Comparison of ENCODE assay signal across 10 cellular contexts in the genomic region with DNA sequence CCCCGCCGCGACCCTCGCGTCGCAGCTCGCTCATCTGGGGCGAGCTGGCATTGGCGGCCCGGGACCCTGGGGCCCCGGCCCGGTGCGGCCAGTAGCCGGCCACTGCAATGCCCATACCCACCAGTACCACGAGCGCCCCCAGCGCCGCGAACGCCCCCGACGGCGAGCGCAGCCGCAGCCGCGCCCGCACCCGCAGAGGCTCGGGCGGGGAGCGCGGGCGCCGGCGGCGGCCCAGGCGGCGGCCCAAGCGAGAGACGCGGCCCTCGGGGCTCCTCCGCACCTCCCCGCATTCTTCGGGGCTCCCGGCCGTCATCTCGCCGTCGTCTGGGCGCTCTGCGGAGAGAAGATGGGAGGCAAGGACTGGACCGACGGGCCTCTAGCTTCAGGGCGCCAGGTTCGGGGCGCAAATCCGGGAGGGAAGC. TPM values are rescaled to one million over a fixed set of nuclear protein-coding genes. Genes with fewer than 3 reads are reported as not detected.
DNase-seq lines count a peak whose midpoint lies in the region; ATAC-seq, FAIRE-seq and TF ChIP-seq lines count a peak whose summit lies in the region.
"Had no signal": no experiment of that assay in that cellular context is flagged by ENCODE, and none has a peak within 500 bp of the region (broad histone marks: within the 10 kb centered on the region; RNA-seq: fewer than 3 reads in every experiment).

No MANE protein-coding gene starts in this region.

- H3K36me3 ChIP-seq in GM12878 (ENCODE audit: control insufficient read depth in 2 of 2, insufficient read depth in 2 of 2, low read length in 1 of 2) (peaks cover 3% of the 10 kb centered on the region in 2 experiments; a peak in 3 of 4 replicates), thymus (ENCODE audit: control insufficient read depth, insufficient read depth) (peaks cover 26% of the 10 kb centered on the region)

- H3K79me2 ChIP-seq in GM12878 (ENCODE audit: control insufficient read depth, insufficient read depth, low read length), result no peaks in the 10 kb centered on the region

- CTCF ChIA-PET in activated naive CD4-positive, alpha-beta T cell treated with anti-CD3 and anti-CD28 coated beads for 36 hours (lab: Charles Lee), result interaction anchor here (0.5 to 2.4 kb wide), 11 partner anchors 8 to 245 kb away, joined by 3 to 15 read pairs (median 4); no protein-coding TSS in a partner anchor
- CTCF ChIA-PET in activated naive CD4-positive, alpha-beta T cell treated with anti-CD3 and anti-CD28 coated beads, Interleukin-2, amount 10 ng/mL, durations not matched to agents 7 days and 5 days (lab: Charles Lee), result interaction anchor here (1.2 to 4.0 kb wide), 7 partner anchors 14 to 244 kb away, joined by 3 to 23 read pairs (median 5); partner anchors contain the start of gene SRSF4
- CTCF ChIA-PET in GM12878 (lab: Yijun Ruan, JAX), result interaction anchor here (0.7 kb wide), 1 partner anchor 239 kb away, joined by 3 read pairs; no protein-coding TSS in a partner anchor

- TF ChIP-seq CTCF in GM12878 (IDR thresholded peaks at IDR 0.05 in 2 of 3, conservative IDR thresholded peaks at IDR 0.05 in 1 of 3; ENCODE audit: control insufficient read depth in 2 of 3, extremely low read depth in 1 of 3, insufficient read depth in 1 of 3, low read depth in 3 of 3, low read length in 3 of 3), result no peak

- RAD21 ChIA-PET in GM12878 (lab: Charles Lee; ENCODE audit: unreplicated experiment), result no interaction called here

- H3K4me1 ChIP-seq in GM12878 (ENCODE audit: control insufficient read depth, insufficient read depth, low read length) (no peaks in the 10 kb centered on the region), thymus (ENCODE audit: control insufficient read depth, insufficient read depth, low read length) (peaks cover 8% of the 10 kb centered on the region)

- POLR2A ChIA-PET in GM12878 (lab: Charles Lee), result no interaction called here

- no peak for TF ChIP-seq POLR2A in GM12878 (IDR thresholded peaks at IDR 0.05; ENCODE audit: low read depth, low read length)

- SMC1A ChIA-PET in GM12878 (lab: Charles Lee; ENCODE audit: uncharacterized antibody, unreplicated experiment), result no interaction called here

- peaks cover 21% of the 10 kb centered on the region for H3K27me3 Mint-ChIP-seq in activated naive CD4-positive, alpha-beta T cell treated with anti-CD3 and anti-CD28 coated beads for 36 hours (ENCODE audit: low read depth)
- peaks cover 64% of the 10 kb centered on the region for H3K27me3 Mint-ChIP-seq in activated naive CD4-positive, alpha-beta T cell treated with anti-CD3 and anti-CD28 coated beads, Interleukin-2, amount 10 ng/mL, durations not matched to agents 7 days and 5 days

- under 1% methylated on average over 43 of the region's 59 CpGs for WGBS in GM12878 (ENCODE audit: insufficient coverage, insufficient replicate concordance, low lambda C conversion rate, missing lambda C conversion rate)
- WGBS in thymus, result 3% methylated on average over 59 of the region's 59 CpGs

- H3K4me2 ChIP-seq in GM12878 (ENCODE audit: control insufficient read depth, insufficient read depth), result peak overlapping the region; percentile 50; the same call in 1 of the 2 replicates

- H3K27ac Mint-ChIP-seq in activated naive CD4-positive, alpha-beta T cell treated with anti-CD3 and anti-CD28 coated beads for 36 hours, result no peak overlapping the region
- no peak overlapping the region for H3K27ac Mint-ChIP-seq in activated naive CD4-positive, alpha-beta T cell treated with anti-CD3 and anti-CD28 coated beads, Interleukin-2, amount 10 ng/mL, durations not matched to agents 7 days and 5 days
- H3K27ac Mint-ChIP-seq: natural killer cell treated with Interleukin-12 subunit alpha and Interleukin-12 subunit beta and Interleukin-15 and Interleukin-18, amount 100 ng/mL, for 72 hours had no signal

- no peak for TF ChIP-seq RAD21 in GM12878 (IDR thresholded peaks at IDR 0.05; ENCODE audit: insufficient read depth, low read depth, low read length)

- H3K4me3 ChIP-seq in GM12878 (peak overlapping the region; percentile 17; the same call in 1 of the 2 replicates), thymus (ENCODE audit: low read length) (peak overlapping the region; percentile 21)

- no TSS peak for BruUV-seq in GM12878 (replicated peaks; lab: Mats Ljungman, UMichigan)

- no peak overlapping the region for H2AFZ ChIP-seq in GM12878 (ENCODE audit: control insufficient read depth, low read depth, low read length)

- no peaks in the 10 kb centered on the region; the same call in 1 of the 2 replicates for H4K20me1 ChIP-seq in GM12878 (ENCODE audit: control insufficient read depth, insufficient read depth)

- no peak overlapping the region for H3K9ac ChIP-seq in GM12878 (ENCODE audit: control insufficient read depth, insufficient read depth, low read length)

- H3K4me1 Mint-ChIP-seq in activated naive CD4-positive, alpha-beta T cell treated with anti-CD3 and anti-CD28 coated beads for 36 hours (ENCODE audit: low read depth), result peaks cover 19% of the 10 kb centered on the region
- H3K4me1 Mint-ChIP-seq in activated naive CD4-positive, alpha-beta T cell treated with anti-CD3 and anti-CD28 coated beads, Interleukin-2, amount 10 ng/mL, durations not matched to agents 7 days and 5 days, result peaks cover 14% of the 10 kb centered on the region

- peaks cover 20% of the 10 kb centered on the region for H3K36me3 Mint-ChIP-seq in activated naive CD4-positive, alpha-beta T cell treated with anti-CD3 and anti-CD28 coated beads for 36 hours (ENCODE audit: low read depth)
- peaks cover 23% of the 10 kb centered on the region for H3K36me3 Mint-ChIP-seq in activated naive CD4-positive, alpha-beta T cell treated with anti-CD3 and anti-CD28 coated beads, Interleukin-2, amount 10 ng/mL, durations not matched to agents 7 days and 5 days

- H3K27ac ChIP-seq in GM12878 (ENCODE audit: control insufficient read depth, insufficient read depth) (no peak overlapping the region), thymus (ENCODE audit: low read depth) (no peak overlapping the region)

- no peak for DNase-seq in activated naive CD4-positive, alpha-beta T cell treated with anti-CD3 and anti-CD28 coated beads for 36 hours
- no peak for DNase-seq in activated naive CD4-positive, alpha-beta T cell treated with anti-CD3 and anti-CD28 coated beads, Interleukin-2, amount 10 ng/mL, durations not matched to agents 7 days and 5 days
- DNase-seq in GM12878 (ENCODE audit: low read depth, low spot score) (no peak), left kidney (ENCODE audit: low read depth, low spot score) (peak; percentile 65), GF-D8 (lab: John Stamatoyannopoulos, UW) (no peak), NOMO-1 treated with dmso at 0.1 percent for 144 hours (lab: John Stamatoyannopoulos, UW; ENCODE audit: unreplicated experiment) (no peak)
- DNase-seq: NCI-H2107 had no signal

- H3K4me3 Mint-ChIP-seq in activated naive CD4-positive, alpha-beta T cell treated with anti-CD3 and anti-CD28 coated beads for 36 hours, result peak overlapping the region; percentile 46
- H3K4me3 Mint-ChIP-seq in activated naive CD4-positive, alpha-beta T cell treated with anti-CD3 and anti-CD28 coated beads, Interleukin-2, amount 10 ng/mL, durations not matched to agents 7 days and 5 days, result no peak overlapping the region
- H3K4me3 Mint-ChIP-seq: natural killer cell treated with Interleukin-12 subunit alpha and Interleukin-12 subunit beta and Interleukin-15 and Interleukin-18, amount 100 ng/mL, for 72 hours had no signal

- in situ Hi-C loops in GM12878 (cut with MboI), result no loop called here

- no peaks in the 10 kb centered on the region for H3K9me3 Mint-ChIP-seq in activated naive CD4-positive, alpha-beta T cell treated with anti-CD3 and anti-CD28 coated beads for 36 hours
- no peaks in the 10 kb centered on the region for H3K9me3 Mint-ChIP-seq in activated naive CD4-positive, alpha-beta T cell treated with anti-CD3 and anti-CD28 coated beads, Interleukin-2, amount 10 ng/mL, durations not matched to agents 7 days and 5 days
- H3K9me3 Mint-ChIP-seq: natural killer cell treated with Interleukin-12 subunit alpha and Interleukin-12 subunit beta and Interleukin-15 and Interleukin-18, amount 100 ng/mL, for 72 hours had no signal

- H3K9me3 ChIP-seq in GM12878 (replicated peaks; ENCODE audit: control insufficient read depth, insufficient read depth, low read length) (no peaks in the 10 kb centered on the region), thymus (ENCODE audit: control insufficient read depth) (peaks cover 3% of the 10 kb centered on the region)

- H3K27me3 ChIP-seq in GM12878 (replicated peaks in 1 of 2; ENCODE audit: control insufficient read depth in 2 of 2, insufficient read depth in 2 of 2, low read length in 1 of 2) (peaks cover 6 to 16% of the 10 kb centered on the region in 2 experiments; a peak in 3 of 4 replicates), thymus (ENCODE audit: control insufficient read depth, insufficient read depth) (peaks cover 56% of the 10 kb centered on the region)

- TF ChIP-seq EP300 in GM12878 (IDR thresholded peaks at IDR 0.05; ENCODE audit: borderline replicate concordance in 1 of 2, control insufficient read depth in 1 of 2, low read depth in 2 of 2, low read length in 2 of 2), result no peak

- ATAC-seq in GM12878 (peak; percentile 12), GM21737 (IDR thresholded peaks at IDR 0.05; ENCODE audit: unreplicated experiment) (no peak)

- intact Hi-C loops in activated naive CD4-positive, alpha-beta T cell treated with anti-CD3 and anti-CD28 coated beads for 36 hours (cut with micrococcal nuclease), result loop anchor here (1.0 to 5.0 kb wide), 3 partner anchors 79 to 239 kb away; no protein-coding TSS in a partner anchor
- intact Hi-C loops in GM12878 (cut with micrococcal nuclease; ENCODE audit: unreplicated experiment), result loop anchor here (1.0 to 5.0 kb wide), 2 partner anchors 81 to 239 kb away; no protein-coding TSS in a partner anchor

- no peak for FAIRE-seq in GM12878 (lab: Jason Lieb, UNC)

RNA-seq across cellular contexts. Expression of gene TMEM200B, which starts 2.2 kb away (rescaled TPM):
- total RNA-seq in activated naive CD4-positive, alpha-beta T cell treated with anti-CD3 and anti-CD28 coated beads for 36 hours, result 1 to 10 TPM; 2.6 to 2.7 TPM
- not detected in 2 replicates for total RNA-seq in GM12878 (2013; cell fraction: nucleolus; rRNA removed)
- total RNA-seq in GM12878 (2014; rRNA removed), result not detected in 2 replicates
- not detected in 2 replicates for total RNA-seq in GM12878 (2014; rRNA removed; fragmentation: Illumina TruSeq; extraction: Trizol)
- 0.08 TPM in 1 of 2 replicates, not detected in the other for total RNA-seq in GM12878 (2021)
- polyA plus RNA-seq in GM12878 (2011; ENCODE audit: low read depth), result not detected
- polyA plus RNA-seq in GM12878 (2011; rRNA removed), result 0.03 TPM in 2 replicates
- polyA plus RNA-seq in GM12878 (2011; cell fraction: cytosol; rRNA removed), result not detected in 2 replicates
- polyA plus RNA-seq in GM12878 (2011; cell fraction: nucleus; rRNA removed), result 0.09 and 0.12 TPM in 2 replicates
- 0.26 TPM in 1 of 2 replicates, not detected in the other for polyA plus RNA-seq in GM12878 (2012)
- not detected in 2 replicates for polyA plus RNA-seq in GM12878 (2014; fragmentation: Illumina TruSeq; extraction: Trizol)
- polyA plus RNA-seq in GM12878 (2014; fragmentation: Nextera tagmentation; extraction: Ambion mirVana), result 1 to 10 TPM in 1 of 2 experiments, under 1 TPM in 1; 0.31 to 1.4 TPM
- 0.04 TPM in 1 of 2 replicates, not detected in the other for polyA plus RNA-seq in GM12878 (2014; rRNA removed)
- polyA plus RNA-seq in GM12878 (2016; fragmentation: Nextera tagmentation; extraction: Ambion mirVana), result under 1 TPM; 0.06 to 0.25 TPM
- polyA minus RNA-seq in GM12878 (2011; rRNA and poly(A)+ RNA removed), result not detected in 2 replicates
- polyA minus RNA-seq in GM12878 (2011; cell fraction: cytosol; rRNA and poly(A)+ RNA removed), result not detected in 2 replicates
- polyA minus RNA-seq in GM12878 (2011; cell fraction: nucleus; rRNA and poly(A)+ RNA removed), result not detected in 2 replicates
- 2.5 TPM for polyA plus RNA-seq in thymus
- total RNA-seq: natural killer cell treated with Interleukin-12 subunit alpha and Interleukin-12 subunit beta and Interleukin-15 and Interleukin-18, amount 100 ng/mL, for 72 hours had no signal
